Comparison of ENCODE assay signal across 17 cellular contexts in the genomic region with DNA sequence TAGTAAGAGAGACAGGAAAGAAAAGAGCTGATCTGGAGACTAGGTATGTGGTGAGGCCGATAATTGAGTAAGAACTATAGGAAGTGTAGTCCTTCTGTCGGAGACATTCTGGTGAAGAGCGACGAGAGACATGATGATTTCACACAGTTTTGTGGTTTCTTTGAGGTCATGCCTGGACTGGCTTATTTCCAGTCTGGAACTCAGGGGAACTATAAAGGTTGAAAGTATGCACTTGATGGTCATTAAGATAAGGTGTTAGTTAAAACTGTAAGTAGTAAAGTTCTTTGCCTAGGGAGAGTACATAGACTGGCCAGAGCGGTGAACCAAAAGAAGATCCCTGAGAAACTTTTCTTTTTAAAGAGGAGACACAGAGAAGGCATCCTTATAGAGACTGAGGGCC.
A peak's percentile ranks its signal among the peaks of the same experiment; 100 is the strongest.
DNase-seq lines count a peak whose midpoint lies in the region; ATAC-seq and TF ChIP-seq lines count a peak whose summit lies in the region.
"Had no signal": no experiment of that assay in that cellular context is flagged by ENCODE, and none has a peak within 500 bp of the region (broad histone marks: within the 10 kb centered on the region; RNA-seq: fewer than 3 reads in every experiment).

No MANE protein-coding gene starts in this region.

- TF ChIP-seq CTCF in PC-3 (conservative IDR thresholded peaks at IDR 0.05; ENCODE audit: low read depth, low read length) (no peak), colonic mucosa (IDR thresholded peaks at IDR 0.05) (no peak)

- H3K9ac ChIP-seq in PC-3 (ENCODE audit: low read length): no peak overlapping the region
- no peak overlapping the region for H3K9ac ChIP-seq in colonic mucosa (ENCODE audit: low read depth in 2 of 2, low read length in 2 of 2)
- H3K9ac ChIP-seq: BLaER1 treated with 17β-estradiol and CSF1 and Interleukin-3, amounts not matched to agents 10 nM and 100 nM had no signal

- no peaks in the 10 kb centered on the region for H3K9me3 Mint-ChIP-seq in activated T-cell treated with anti-CD3 and anti-CD28 coated beads, Interleukin-2, amount 50 U/mL, for 24 hours
- peaks cover 0 to 4% (median 0%) of the 10 kb centered on the region in 3 donors for H3K9me3 Mint-ChIP-seq in T-cell
- H3K9me3 Mint-ChIP-seq: activated CD4-positive, alpha-beta memory T cell treated with anti-CD3 and anti-CD28 coated beads, Interleukin-2, amount 10 ng/mL, durations not matched to agents 7 days and 5 days had no signal

- H3K36me3 Mint-ChIP-seq in activated T-cell treated with anti-CD3 and anti-CD28 coated beads, Interleukin-2, amount 50 U/mL, for 24 hours (ENCODE audit: low read depth): no peaks in the 10 kb centered on the region
- no peaks in the 10 kb centered on the region for H3K36me3 Mint-ChIP-seq in T-cell
- H3K36me3 Mint-ChIP-seq: naive B cell had no signal

- POLR2A ChIA-PET in PC-3 (lab: Charles Lee; ENCODE audit: unreplicated experiment): no interaction called here
- POLR2A ChIA-PET in T-cell (lab: Charles Lee): no interaction called here

- no peak overlapping the region for H3K27ac Mint-ChIP-seq in activated T-cell treated with anti-CD3 and anti-CD28 coated beads, Interleukin-2, amount 50 U/mL, for 24 hours
- no peak overlapping the region for H3K27ac Mint-ChIP-seq in T-cell
- H3K27ac Mint-ChIP-seq: activated CD4-positive, alpha-beta memory T cell treated with anti-CD3 and anti-CD28 coated beads, Interleukin-2, amount 10 ng/mL, durations not matched to agents 7 days and 5 days; naive B cell had no signal

- peak overlapping the region; percentile 17; the same call in 1 of the 2 replicates for H3K27ac ChIP-seq in PC-3 (ENCODE audit: low read length)
- no peak overlapping the region for H3K27ac ChIP-seq in colonic mucosa
- H3K27ac ChIP-seq: adrenal gland; BLaER1 treated with 17β-estradiol and CSF1 and Interleukin-3, amounts not matched to agents 10 nM and 100 nM; stomach had no signal

- no peaks in the 10 kb centered on the region for H3K9me2 ChIP-seq in PC-3 (replicated peaks; ENCODE audit: low read length)

- ATAC-seq in PC-3 (peak; percentile 61), T-cell (replicated peaks in 1 of 4) (no peak), GM19395 (IDR thresholded peaks at IDR 0.05; ENCODE audit: unreplicated experiment) (no peak)
- ATAC-seq: left cardiac atrium had no signal

- H3K4me2 ChIP-seq in PC-3 (ENCODE audit: low read length): peak overlapping the region; percentile 9
- H3K4me2 ChIP-seq: BLaER1 treated with 17β-estradiol and CSF1 and Interleukin-3, amounts not matched to agents 10 nM and 100 nM had no signal

- peaks cover 18% of the 10 kb centered on the region for H3K4me1 ChIP-seq in PC-3 (ENCODE audit: insufficient read depth, low read length)
- no peaks in the 10 kb centered on the region for H3K4me1 ChIP-seq in colonic mucosa
- H3K4me1 ChIP-seq: adrenal gland; BLaER1 treated with 17β-estradiol and CSF1 and Interleukin-3, amounts not matched to agents 10 nM and 100 nM had no signal

- no peak overlapping the region for H3K4me3 Mint-ChIP-seq in activated T-cell treated with anti-CD3 and anti-CD28 coated beads, Interleukin-2, amount 50 U/mL, for 24 hours
- H3K4me3 Mint-ChIP-seq in T-cell: no peak overlapping the region
- H3K4me3 Mint-ChIP-seq: activated CD4-positive, alpha-beta memory T cell treated with anti-CD3 and anti-CD28 coated beads, Interleukin-2, amount 10 ng/mL, durations not matched to agents 7 days and 5 days; naive B cell had no signal

- H3K4me1 Mint-ChIP-seq in activated T-cell treated with anti-CD3 and anti-CD28 coated beads, Interleukin-2, amount 50 U/mL, for 24 hours (ENCODE audit: low read depth): no peaks in the 10 kb centered on the region
- H3K4me1 Mint-ChIP-seq in T-cell: no peaks in the 10 kb centered on the region
- H3K4me1 Mint-ChIP-seq: activated CD4-positive, alpha-beta memory T cell treated with anti-CD3 and anti-CD28 coated beads, Interleukin-2, amount 10 ng/mL, durations not matched to agents 7 days and 5 days; naive B cell had no signal

- H3F3A ChIP-seq in PC-3 (ENCODE audit: low read length, unreplicated experiment): no peaks in the 10 kb centered on the region

- BruUV-seq in PC-3 (replicated peaks; lab: Mats Ljungman, UMichigan): no TSS peak

- no peaks in the 10 kb centered on the region for H3K27me3 Mint-ChIP-seq in activated T-cell treated with anti-CD3 and anti-CD28 coated beads, Interleukin-2, amount 50 U/mL, for 24 hours
- H3K27me3 Mint-ChIP-seq in T-cell: peaks cover 0 to 5% of the 10 kb centered on the region in 2 donors

- H3K9me3 ChIP-seq in PC-3 (ENCODE audit: low read length): no peaks in the 10 kb centered on the region
- H3K9me3 ChIP-seq in colonic mucosa: no peaks in the 10 kb centered on the region
- H3K9me3 ChIP-seq: adrenal gland; BLaER1 treated with 17β-estradiol and CSF1 and Interleukin-3, amounts not matched to agents 10 nM and 100 nM; stomach had no signal

- CTCF ChIA-PET in PC-3 (lab: Charles Lee) (no interaction called here), T-cell (lab: Charles Lee) (no interaction called here)

- peak overlapping the region; percentile 6; the same call in 1 of the 2 replicates for H2AFZ ChIP-seq in PC-3 (ENCODE audit: low read length)

- H3K36me3 ChIP-seq in PC-3 (ENCODE audit: low read depth, low read length) (no peaks in the 10 kb centered on the region), colonic mucosa (no peaks in the 10 kb centered on the region)
- H3K36me3 ChIP-seq: adrenal gland; BLaER1 treated with 17β-estradiol and CSF1 and Interleukin-3, amounts not matched to agents 10 nM and 100 nM; stomach had no signal

- no peaks in the 10 kb centered on the region for H3K79me2 ChIP-seq in PC-3 (ENCODE audit: low read length)

- H3K4me3 ChIP-seq in PC-3 (ENCODE audit: low read length) (no peak overlapping the region), colonic mucosa (no peak overlapping the region), skeletal muscle cell (ENCODE audit: low read depth, low read length) (no peak overlapping the region)
- H3K4me3 ChIP-seq: adrenal gland; BLaER1 treated with 17β-estradiol and CSF1 and Interleukin-3, amounts not matched to agents 10 nM and 100 nM; stomach had no signal

- no peaks in the 10 kb centered on the region for H4K20me1 ChIP-seq in PC-3 (ENCODE audit: low read length)
- H4K20me1 ChIP-seq: BLaER1 treated with 17β-estradiol and CSF1 and Interleukin-3, amounts not matched to agents 10 nM and 100 nM had no signal

- DNase-seq in HS-5 (ENCODE audit: low read depth): peak; percentile 19
- DNase-seq in PC-3: peak; percentile 60
- peak; percentile 27 for DNase-seq in colonic mucosa
- DNase-seq in skeletal muscle cell (ENCODE audit: low read depth): peak; percentile 1
- DNase-seq in dedifferentiated amniotic fluid mesenchymal stem cell (ENCODE audit: extremely low spot score): no peak
- DNase-seq in activated T-cell treated with anti-CD3 and anti-CD28 coated beads, Interleukin-2, amount 50 U/mL, for 24 hours: no peak
- no peak for DNase-seq in T-cell
- DNase-seq: activated CD4-positive, alpha-beta memory T cell treated with anti-CD3 and anti-CD28 coated beads, Interleukin-2, amount 10 ng/mL, durations not matched to agents 7 days and 5 days; adrenal gland; hippocampal formation; left cardiac atrium; MM.1S; naive B cell; posterior cingulate gyrus; stomach had no signal

- H3K27me3 ChIP-seq in PC-3 (ENCODE audit: low read length) (no peaks in the 10 kb centered on the region), colonic mucosa (no peaks in the 10 kb centered on the region)
- H3K27me3 ChIP-seq: adrenal gland; BLaER1 treated with 17β-estradiol and CSF1 and Interleukin-3, amounts not matched to agents 10 nM and 100 nM; stomach had no signal

- intact Hi-C loops in PC-3 (cut with micrococcal nuclease): no loop called here
- intact Hi-C loops in colonic mucosa (cut with DNase I): no loop called here

Comparison
In these comparisons a context has a peak if more than half of its experiments do, and no peak if none do; other contexts are left out.
1. DNase-seq: peak in HS-5 (single experiment), PC-3 (single experiment), colonic mucosa (single experiment) and skeletal muscle cell (single experiment); none in dedifferentiated amniotic fluid mesenchymal stem cell (single experiment), activated T-cell treated with anti-CD3 and anti-CD28 coated beads, Interleukin-2, amount 50 U/mL, for 24 hours (single experiment) and T-cell (0 of 34).